In the genomic region with DNA sequence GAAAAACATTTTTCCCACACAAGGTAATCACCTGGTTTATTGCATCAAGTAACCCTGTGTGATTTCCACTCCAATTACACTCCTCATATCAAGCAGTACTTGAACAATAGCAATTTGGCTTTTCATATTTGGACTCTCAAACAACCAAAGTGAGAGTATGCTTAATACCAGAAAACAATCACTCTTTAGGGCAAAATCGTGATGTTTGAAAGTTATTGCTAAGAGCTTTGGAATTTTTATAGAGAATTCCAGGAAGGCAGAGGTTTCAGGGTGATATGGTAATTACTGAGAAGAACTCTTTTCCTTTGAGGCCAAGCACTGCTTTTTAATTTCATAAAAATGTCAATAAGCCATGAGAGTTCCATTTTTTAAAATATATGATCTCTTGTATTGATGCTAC, we compare ENCODE assay signal across 18 cellular contexts.
"Had no signal": no experiment of that assay in that cellular context is flagged by ENCODE, and none has a peak within 500 bp of the region (broad histone marks: within the 10 kb centered on the region; RNA-seq: fewer than 3 reads in every experiment).

No MANE protein-coding gene starts in this region.

- H3K4me3 ChIP-seq: colonic mucosa, psoas muscle, testis, tibial nerve, upper lobe of right lung had no signal

- H3K27me3 Mint-ChIP-seq: naive thymus-derived CD4-positive, alpha-beta T cell; stimulated activated naive B cell treated with anti-CD40 and anti-IgM and Interleukin-4, amounts not matched to agents 10 μg/mL and 1 μg/mL and 100 μg/mL, for 72 hours; stimulated activated naive CD8-positive, alpha-beta T cell treated with anti-CD3 and anti-CD28 coated beads, Interleukin-15, amount 100 ng/mL, for 72 hours had no signal

- H3K36me3 Mint-ChIP-seq: naive thymus-derived CD4-positive, alpha-beta T cell; stimulated activated naive B cell treated with anti-CD40 and anti-IgM and Interleukin-4, amounts not matched to agents 10 μg/mL and 1 μg/mL and 100 μg/mL, for 72 hours had no signal

- H3K27ac ChIP-seq: colonic mucosa, foreskin keratinocyte, psoas muscle, testis, tibial nerve, upper lobe of right lung had no signal

- H3K27me3 ChIP-seq: colonic mucosa, foreskin keratinocyte, testis, tibial nerve, upper lobe of right lung had no signal

- H3K36me3 ChIP-seq: colonic mucosa, tibial nerve, upper lobe of right lung had no signal

- H3K4me1 ChIP-seq: colonic mucosa, foreskin keratinocyte, psoas muscle, testis, tibial nerve, upper lobe of right lung had no signal

- H3K4me3 Mint-ChIP-seq: naive thymus-derived CD4-positive, alpha-beta T cell; nephron progenitor cell; stimulated activated naive B cell treated with anti-CD40 and anti-IgM and Interleukin-4, amounts not matched to agents 10 μg/mL and 1 μg/mL and 100 μg/mL, for 72 hours; stimulated activated naive CD8-positive, alpha-beta T cell treated with anti-CD3 and anti-CD28 coated beads, Interleukin-15, amount 100 ng/mL, for 72 hours had no signal

- H3K9me3 ChIP-seq: colonic mucosa, psoas muscle, testis had no signal

- DNase-seq: colonic mucosa; dermis blood vessel endothelial cell; foreskin keratinocyte; head of caudate nucleus; hippocampal formation; left colon; mesendoderm; naive thymus-derived CD4-positive, alpha-beta T cell; nephron progenitor cell; psoas muscle; stimulated activated CD4-positive, alpha-beta T cell treated with anti-CD3 and anti-CD28 coated beads, Interleukin-2, amount 100 ng/mL, for 24 hours; stimulated activated CD4-positive, alpha-beta T cell treated with anti-CD3 and anti-CD28 coated beads, Interleukin-4, amount 100 ng/mL, for 4 hours; stimulated activated naive B cell treated with anti-CD40 and anti-IgM and Interleukin-4, amounts not matched to agents 10 μg/mL and 1 μg/mL and 100 μg/mL, for 72 hours; stimulated activated naive CD8-positive, alpha-beta T cell treated with anti-CD3 and anti-CD28 coated beads, Interleukin-15, amount 100 ng/mL, for 72 hours; testis; upper lobe of right lung had no signal

- H3K27ac Mint-ChIP-seq: naive thymus-derived CD4-positive, alpha-beta T cell; nephron progenitor cell; stimulated activated naive B cell treated with anti-CD40 and anti-IgM and Interleukin-4, amounts not matched to agents 10 μg/mL and 1 μg/mL and 100 μg/mL, for 72 hours; stimulated activated naive CD8-positive, alpha-beta T cell treated with anti-CD3 and anti-CD28 coated beads, Interleukin-15, amount 100 ng/mL, for 72 hours had no signal

- ATAC-seq: foreskin keratinocyte; left colon; naive thymus-derived CD4-positive, alpha-beta T cell; psoas muscle; sciatic nerve; stimulated activated naive B cell treated with anti-CD40 and anti-IgM and Interleukin-4, amounts not matched to agents 10 μg/mL and 1 μg/mL and 100 μg/mL, for 72 hours; stimulated activated naive CD8-positive, alpha-beta T cell treated with anti-CD3 and anti-CD28 coated beads, Interleukin-15, amount 100 ng/mL, for 72 hours; upper lobe of right lung had no signal

- H3K4me1 Mint-ChIP-seq: naive thymus-derived CD4-positive, alpha-beta T cell; nephron progenitor cell; stimulated activated naive B cell treated with anti-CD40 and anti-IgM and Interleukin-4, amounts not matched to agents 10 μg/mL and 1 μg/mL and 100 μg/mL, for 72 hours; stimulated activated naive CD8-positive, alpha-beta T cell treated with anti-CD3 and anti-CD28 coated beads, Interleukin-15, amount 100 ng/mL, for 72 hours had no signal
